In the genomic region with DNA sequence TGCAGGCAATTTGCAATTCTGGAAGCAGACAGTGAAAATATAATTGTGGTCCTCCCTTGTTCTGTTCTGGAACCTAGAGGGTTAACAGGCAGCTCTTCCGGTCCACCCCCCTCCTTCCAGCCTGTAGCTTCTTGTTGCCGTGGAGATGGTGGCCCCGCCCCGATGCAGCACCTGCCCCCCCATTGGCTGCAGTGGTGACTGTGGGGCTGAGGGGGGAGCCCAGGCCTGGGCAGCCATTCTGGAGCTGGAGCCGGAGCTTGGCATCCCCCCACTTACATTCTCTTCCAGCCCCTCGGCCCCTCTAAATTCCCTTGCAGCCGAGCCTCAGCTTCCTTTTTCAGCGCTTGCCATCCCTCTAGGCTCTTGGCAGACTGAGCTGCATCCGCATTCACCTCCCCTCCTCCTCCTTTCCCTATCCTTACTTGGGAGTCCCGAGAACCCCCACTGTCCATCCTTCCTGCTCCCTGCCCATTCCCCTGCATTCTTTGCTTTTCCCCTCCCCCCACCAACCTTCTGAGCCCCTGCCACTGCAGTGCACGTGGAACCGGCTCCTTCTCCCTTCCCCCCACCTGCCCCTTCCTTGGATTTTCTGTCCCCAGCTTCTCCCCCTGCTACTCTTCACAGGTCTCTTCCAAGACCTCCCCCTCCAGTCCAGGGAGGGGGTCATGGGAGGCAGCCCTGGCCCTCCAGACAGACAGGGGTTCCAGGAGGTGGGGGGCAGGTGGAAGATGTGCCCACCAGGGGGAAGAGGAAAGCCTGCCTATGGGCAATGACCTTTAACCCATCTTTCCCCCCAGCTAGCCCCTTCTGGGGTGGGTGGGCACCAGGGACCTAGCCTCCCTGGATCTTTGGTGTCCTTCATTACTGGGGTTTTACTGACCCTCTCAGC, we compare ENCODE assay signal across 9 cellular contexts. TPM values are rescaled to one million over a fixed set of nuclear protein-coding genes. Genes with fewer than 3 reads are reported as not detected.
DNase-seq lines count a peak whose midpoint lies in the region.
"Had no signal": no experiment of that assay in that cellular context is flagged by ENCODE, and none has a peak within 500 bp of the region (broad histone marks: within the 10 kb centered on the region; RNA-seq: fewer than 3 reads in every experiment).

No MANE protein-coding gene starts in this region.

- H3K27me3 ChIP-seq in mesenchymal stem cell (ENCODE audit: control insufficient read depth in 1 of 2, insufficient read depth in 1 of 2, low read length in 2 of 2) (no peaks in the 10 kb centered on the region), MG63 (no peaks in the 10 kb centered on the region)

- peaks cover 22 to 35% of the 10 kb centered on the region in 2 experiments for H3K36me3 ChIP-seq in mesenchymal stem cell (ENCODE audit: control insufficient read depth in 1 of 2, insufficient read depth in 2 of 2, low read depth in 1 of 2, low read length in 2 of 2)
- H3K36me3 ChIP-seq in MG63, result no peaks in the 10 kb centered on the region

- peak overlapping the region; percentile 50 for H3K4me2 ChIP-seq in mesenchymal stem cell (ENCODE audit: low read length, poor library complexity, severe bottlenecking)

- no peak overlapping the region for H2BK15ac ChIP-seq in mesenchymal stem cell (ENCODE audit: low read depth, poor library complexity, severe bottlenecking)

- no peak overlapping the region for H3K9ac ChIP-seq in mesenchymal stem cell (ENCODE audit: low read length)
- H3K9ac ChIP-seq: parathyroid adenoma had no signal

- peaks cover 31% of the 10 kb centered on the region for H3K79me1 ChIP-seq in mesenchymal stem cell (replicated peaks; ENCODE audit: low read length, poor library complexity, severe bottlenecking)

- no peak overlapping the region for H2BK120ac ChIP-seq in mesenchymal stem cell (ENCODE audit: low read depth, low read length)

- H3K18ac ChIP-seq in mesenchymal stem cell (ENCODE audit: low read depth in 1 of 2, low read length in 2 of 2), result peak overlapping the region in 1 of 2 experiments; percentile 11

- no peak overlapping the region for H2AFZ ChIP-seq in mesenchymal stem cell (ENCODE audit: low read depth, low read length)
- H2AFZ ChIP-seq: parathyroid adenoma had no signal

- no peak overlapping the region for H3K23ac ChIP-seq in mesenchymal stem cell (ENCODE audit: low read length in 2 of 2)

- H3K27ac ChIP-seq in cingulate gyrus (ENCODE audit: low read depth, low read length) (peak overlapping the region; percentile 19), mesenchymal stem cell (ENCODE audit: low read length, poor library complexity, severe bottlenecking) (no peak overlapping the region)
- H3K27ac ChIP-seq: parathyroid adenoma had no signal

- DNase-seq in NOMO-1 (lab: John Stamatoyannopoulos, UW; ENCODE audit: unreplicated experiment in 2 of 2), result peak; percentile 9 to 24
- DNase-seq in NOMO-1 treated with dmso at 0.1 percent for 144 hours (lab: John Stamatoyannopoulos, UW; ENCODE audit: unreplicated experiment), result no peak
- DNase-seq in NCI-H1105 (lab: John Stamatoyannopoulos, UW), result peak; percentile 67
- DNase-seq in activated CD4-positive, alpha-beta T cell treated with anti-CD3 and anti-CD28 coated beads for 1 hour, result peak; percentile 68
- peak; percentile 81 for DNase-seq in mesenchymal stem cell
- peak; percentile 89 for DNase-seq in stimulated activated CD8-positive, alpha-beta memory T cell treated with anti-CD3 and anti-CD28 coated beads, Interleukin-4, amount 100 ng/mL, for 48 hours
- no peak for DNase-seq in MG63

- H3K4me1 ChIP-seq in mesenchymal stem cell (ENCODE audit: control insufficient read depth, insufficient read depth, low read depth, low read length), result peaks cover 57% of the 10 kb centered on the region

- no peak overlapping the region for H4K91ac ChIP-seq in mesenchymal stem cell (ENCODE audit: low read length)

- H3K14ac ChIP-seq in mesenchymal stem cell (ENCODE audit: low read length in 2 of 2), result peak overlapping the region in 1 of 2 experiments; percentile 53

- peak overlapping the region in 1 of 2 experiments; percentile 11 for H3K4ac ChIP-seq in mesenchymal stem cell (ENCODE audit: low read depth in 1 of 2, low read length in 2 of 2)

- H2BK5ac ChIP-seq in mesenchymal stem cell (ENCODE audit: low read depth, low read length, poor library complexity, severe bottlenecking), result no peak overlapping the region

- H3K9me3 ChIP-seq in mesenchymal stem cell (ENCODE audit: control insufficient read depth, low read length) (no peaks in the 10 kb centered on the region), MG63 (no peaks in the 10 kb centered on the region)

- no peak overlapping the region for H4K8ac ChIP-seq in mesenchymal stem cell (ENCODE audit: low read length)

- no peak overlapping the region for H3K4me3 ChIP-seq in mesenchymal stem cell (ENCODE audit: insufficient read depth in 1 of 2, low read depth in 1 of 2, low read length in 2 of 2)
- H3K4me3 ChIP-seq in MG63, result no peak overlapping the region

- H2AK5ac ChIP-seq in mesenchymal stem cell (ENCODE audit: low read length, severe bottlenecking), result peak overlapping the region; percentile 34

- WGBS in mesenchymal stem cell, result 4% methylated on average over 12 of the region's 12 CpGs

- peak overlapping the region in 1 of 2 experiments; percentile 49 for H2BK12ac ChIP-seq in mesenchymal stem cell (ENCODE audit: low read length in 2 of 2)

RNA-seq across cellular contexts. Expression of gene SYNGAP1, which starts 11.4 kb away (rescaled TPM):
- 18.5 TPM for polyA plus RNA-seq in mesenchymal stem cell (2013, experiment 1 of 2)
- 19.0 TPM for polyA plus RNA-seq in mesenchymal stem cell (2013, experiment 2 of 2)
- total RNA-seq in MG63 (2014; rRNA removed; shearing (Covaris generic); ENCODE audit: low replicate concordance), result 0.92 and 0.96 TPM in 2 replicates

RNA-seq across cellular contexts. Expression of gene CUTA, which starts 13.3 kb away (rescaled TPM):
- 472 TPM for polyA plus RNA-seq in mesenchymal stem cell (2013, experiment 1 of 2)
- 480 TPM for polyA plus RNA-seq in mesenchymal stem cell (2013, experiment 2 of 2)
- 158 and 230 TPM in 2 replicates for total RNA-seq in MG63 (2014; rRNA removed; shearing (Covaris generic); ENCODE audit: low replicate concordance)

RNA-seq across cellular contexts. Expression of gene PHF1, which starts 20.4 kb away (rescaled TPM):
- polyA plus RNA-seq in mesenchymal stem cell (2013, experiment 1 of 2), result 43.1 TPM
- 40.9 TPM for polyA plus RNA-seq in mesenchymal stem cell (2013, experiment 2 of 2)
- total RNA-seq in MG63 (2014; rRNA removed; shearing (Covaris generic); ENCODE audit: low replicate concordance), result 11.6 and 12.6 TPM in 2 replicates

RNA-seq across cellular contexts. Expression of gene ZBTB9, which starts 23.1 kb away (rescaled TPM):
- polyA plus RNA-seq in mesenchymal stem cell (2013, experiment 1 of 2), result 3.6 TPM
- 3.9 TPM for polyA plus RNA-seq in mesenchymal stem cell (2013, experiment 2 of 2)
- total RNA-seq in MG63 (2014; rRNA removed; shearing (Covaris generic); ENCODE audit: low replicate concordance), result 5.6 and 6.9 TPM in 2 replicates

RNA-seq across cellular contexts. Expression of gene KIFC1, which starts 39.6 kb away (rescaled TPM):
- polyA plus RNA-seq in mesenchymal stem cell (2013, experiment 1 of 2), result 4.9 TPM
- polyA plus RNA-seq in mesenchymal stem cell (2013, experiment 2 of 2), result 5.1 TPM
- total RNA-seq in MG63 (2014; rRNA removed; shearing (Covaris generic); ENCODE audit: low replicate concordance), result 36.6 and 45.5 TPM in 2 replicates

Comparison
In these comparisons a context has a peak if more than half of its experiments do, and no peak if none do; other contexts are left out.
1. DNase-seq: peak in NOMO-1 (2 of 2), NCI-H1105 (single experiment), activated CD4-positive, alpha-beta T cell treated with anti-CD3 and anti-CD28 coated beads for 1 hour (single experiment), mesenchymal stem cell (single experiment) and stimulated activated CD8-positive, alpha-beta memory T cell treated with anti-CD3 and anti-CD28 coated beads, Interleukin-4, amount 100 ng/mL, for 48 hours (single experiment); none in NOMO-1 treated with dmso at 0.1 percent for 144 hours (single experiment) and MG63 (single experiment).